Comparison of ENCODE assay signal across 1 cellular context in genomic region chr2:151808258-151809072, GRCh38.
A peak's percentile ranks its signal among the peaks of the same experiment; 100 is the strongest.
TF ChIP-seq lines count a peak whose summit lies in the region.

No MANE protein-coding gene starts in this region.

TF ChIP-seq in HepG2, 621 proteins besides CTCF, POLR2A, EP300 and RAD21:
- TF ChIP-seq ARID3A (IDR thresholded peaks at IDR 0.05; ENCODE audit: low read depth, low read length) = peak; percentile 98
- 0 out of 2 replicates have a peak, but pooled peaks have one; percentile 6 for TF ChIP-seq KAT8 (CRISPR knock-in tag; IDR thresholded peaks at IDR 0.05)
- peak; percentile 96 for TF ChIP-seq ZBTB33 (CRISPR knock-in tag; IDR thresholded peaks at IDR 0.05)
- 0 out of 2 replicates have a peak, but pooled peaks have one; percentile 23 for TF ChIP-seq ZNF770 (CRISPR knock-in tag; IDR thresholded peaks at IDR 0.05)
- TF ChIP-seq ZNF234 (CRISPR knock-in tag; conservative IDR thresholded peaks at IDR 0.05) = no peak
- peak; percentile 80 for TF ChIP-seq ZNF460 (CRISPR knock-in tag; IDR thresholded peaks at IDR 0.05; ENCODE audit: borderline replicate concordance)
- no peak for TF ChIP-seq ZFY (CRISPR knock-in tag; IDR thresholded peaks at IDR 0.05)
- no peak for TF ChIP-seq PREB (CRISPR knock-in tag; IDR thresholded peaks at IDR 0.05)
- peak; percentile 18; the same call in 1 of the 2 replicates for TF ChIP-seq SMC3 (IDR thresholded peaks at IDR 0.05; ENCODE audit: low read length)
- peak; percentile 24; the same call in 1 of the 2 replicates for TF ChIP-seq STAG1 (CRISPR knock-in tag; IDR thresholded peaks at IDR 0.05)
- TF ChIP-seq ZNF121 (CRISPR knock-in tag; IDR thresholded peaks at IDR 0.05) = 0 out of 2 replicates have a peak, but pooled peaks have one; percentile 16
- TF ChIP-seq POGZ (CRISPR knock-in tag; IDR thresholded peaks at IDR 0.05) = peak; percentile 44; the same call in 1 of the 2 replicates
TF ChIP-seq in HepG2: peak in this region for 9.
